Comparison of ENCODE assay signal across 9 cellular contexts in genomic region chr9:74742792-74743389, GRCh38.
DNase-seq lines count a peak whose midpoint lies in the region; ATAC-seq and TF ChIP-seq lines count a peak whose summit lies in the region.
"Had no signal": no experiment of that assay in that cellular context is flagged by ENCODE, and none has a peak within 500 bp of the region (broad histone marks: within the 10 kb centered on the region; RNA-seq: fewer than 3 reads in every experiment).

No MANE protein-coding gene starts in this region.

- H3K9ac ChIP-seq in GM23248, result no peak overlapping the region

- no peaks in the 10 kb centered on the region for H3K4me1 ChIP-seq in DOHH2 (ENCODE audit: control insufficient read depth, low read length)
- no peaks in the 10 kb centered on the region for H3K4me1 ChIP-seq in GM23248 (ENCODE audit: insufficient read depth)
- H3K4me1 ChIP-seq in RWPE2 (ENCODE audit: insufficient read depth, poor library complexity, severe bottlenecking), result no peaks in the 10 kb centered on the region

- TF ChIP-seq CTCF in DOHH2 (IDR thresholded peaks at IDR 0.05; ENCODE audit: low read depth, low read length, poor library complexity, severe bottlenecking) (peak; percentile 61), RWPE2 (IDR thresholded peaks at IDR 0.05; ENCODE audit: poor library complexity, severe bottlenecking) (peak; percentile 85), fibroblast of villous mesenchyme (IDR thresholded peaks at IDR 0.05; ENCODE audit: insufficient read depth, low read depth, low read length) (peak; percentile 77)

- peak; percentile 62 for DNase-seq in GM23248
- no peak for DNase-seq in RWPE2 (ENCODE audit: low spot score)
- peak; percentile 49 for DNase-seq in fibroblast of villous mesenchyme (ENCODE audit: low read depth)
- DNase-seq in renal cortical epithelial cell (ENCODE audit: low read depth), result peak; percentile 34
- no peak for DNase-seq in mesenteric fat pad (ENCODE audit: low spot score)
- no peak for DNase-seq in NCI-H187 (lab: John Stamatoyannopoulos, UW)

- H3K9me2 ChIP-seq in DOHH2 (replicated peaks; ENCODE audit: control insufficient read depth, low read length), result no peaks in the 10 kb centered on the region
- H3K9me2 ChIP-seq in GM23248 (ENCODE audit: insufficient read depth), result no peaks in the 10 kb centered on the region

- H3K27ac ChIP-seq in DOHH2 (ENCODE audit: low read depth, low read length) (no peak overlapping the region), GM23248 (no peak overlapping the region), RWPE2 (ENCODE audit: poor library complexity, severe bottlenecking) (no peak overlapping the region)
- H3K27ac ChIP-seq: skin epidermis had no signal

- H3K4me2 ChIP-seq in DOHH2 (ENCODE audit: low read length) (no peak overlapping the region), GM23248 (ENCODE audit: unreplicated experiment) (no peak overlapping the region)

- H3K79me2 ChIP-seq in DOHH2 (ENCODE audit: control insufficient read depth, low read length) (no peaks in the 10 kb centered on the region), GM23248 (ENCODE audit: insufficient read depth) (no peaks in the 10 kb centered on the region)

- H3F3A ChIP-seq in DOHH2 (ENCODE audit: control insufficient read depth, insufficient read depth), result no peaks in the 10 kb centered on the region
- no peaks in the 10 kb centered on the region for H3F3A ChIP-seq in GM23248 (ENCODE audit: insufficient read depth)

- H3K4me3 ChIP-seq in DOHH2 (ENCODE audit: low read length), result no peak overlapping the region
- H3K4me3 ChIP-seq in GM23248, result no peak overlapping the region
- H3K4me3 ChIP-seq in RWPE2 (ENCODE audit: severe bottlenecking), result no peak overlapping the region
- H3K4me3 ChIP-seq in fibroblast of villous mesenchyme (ENCODE audit: low read depth, low read length), result no peak overlapping the region
- H3K4me3 ChIP-seq: skin epidermis had no signal

- H3K36me3 ChIP-seq in DOHH2 (ENCODE audit: control insufficient read depth, low read length) (no peaks in the 10 kb centered on the region), GM23248 (ENCODE audit: low read depth) (no peaks in the 10 kb centered on the region), RWPE2 (ENCODE audit: low read depth) (no peaks in the 10 kb centered on the region)

- H4K20me1 ChIP-seq in DOHH2 (ENCODE audit: control insufficient read depth, insufficient read depth, low read depth, low read length) (no peaks in the 10 kb centered on the region), GM23248 (ENCODE audit: insufficient read depth) (no peaks in the 10 kb centered on the region)

- H3K9me3 ChIP-seq in DOHH2 (ENCODE audit: control insufficient read depth, insufficient read depth, low read length) (no peaks in the 10 kb centered on the region), GM23248 (ENCODE audit: low read depth) (no peaks in the 10 kb centered on the region), RWPE2 (ENCODE audit: severe bottlenecking) (no peaks in the 10 kb centered on the region)

- ATAC-seq in RWPE2 (ENCODE audit: low read depth), result 0 out of 3 replicates have a peak, but pooled peaks have one; percentile 38
- ATAC-seq in GM19328 (IDR thresholded peaks at IDR 0.05; ENCODE audit: unreplicated experiment), result no peak

- 10 to 11% methylated on average over 8 of the region's 8 CpGs for WGBS in GM23248 (ENCODE audit: low coverage in 1 of 2, low lambda C conversion rate in 2 of 2, missing lambda C conversion rate in 2 of 2), 2 experiments

- in situ Hi-C loops in GM23248 (cut with MboI), result no loop called here

- peak overlapping the region; percentile 23 for H2AFZ ChIP-seq in GM23248

- peaks cover 6% of the 10 kb centered on the region; the same call in 1 of the 2 replicates for H3K27me3 ChIP-seq in DOHH2 (ENCODE audit: control insufficient read depth, low read length)
- peaks cover 34% of the 10 kb centered on the region for H3K27me3 ChIP-seq in GM23248 (replicated peaks; ENCODE audit: insufficient read depth)
- peaks cover 8% of the 10 kb centered on the region for H3K27me3 ChIP-seq in RWPE2 (ENCODE audit: insufficient read depth, poor library complexity, severe bottlenecking)

Comparison
In these comparisons a context has a peak if more than half of its experiments do, and no peak if none do; other contexts are left out.
1. DNase-seq: peak in GM23248 (single experiment), fibroblast of villous mesenchyme (single experiment) and renal cortical epithelial cell (single experiment); none in RWPE2 (single experiment), mesenteric fat pad (single experiment) and NCI-H187 (0 of 2).
2. Peak in every context shown above with its lines, with median percentiles within 50 percentile points of each other: CTCF ChIP-seq.